Comparison of ENCODE assay signal across 11 cellular contexts in the genomic region with DNA sequence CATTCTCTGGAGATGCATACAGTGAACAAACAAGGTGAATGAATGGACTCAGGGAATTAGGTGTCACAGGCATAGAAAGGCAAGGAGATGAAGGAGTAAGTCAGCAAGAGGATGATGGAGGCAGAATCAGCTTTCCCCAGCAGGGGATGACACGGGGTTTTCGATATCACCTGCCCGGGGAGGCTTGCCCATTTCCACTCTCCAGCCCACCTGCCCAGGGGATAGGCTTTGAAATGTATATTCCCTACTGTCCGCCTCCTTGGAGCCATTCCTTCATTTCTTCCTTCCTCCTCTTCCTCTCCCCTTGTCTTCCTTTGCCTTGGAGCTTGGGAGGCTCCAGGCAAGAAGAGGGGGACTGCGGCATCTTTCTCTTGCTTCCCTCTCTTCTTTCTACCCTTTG. TPM values are rescaled to one million over a fixed set of nuclear protein-coding genes. Genes with fewer than 3 reads are reported as not detected.
DNase-seq lines count a peak whose midpoint lies in the region; ATAC-seq and TF ChIP-seq lines count a peak whose summit lies in the region.
"Had no signal": no experiment of that assay in that cellular context is flagged by ENCODE, and none has a peak within 500 bp of the region (broad histone marks: within the 10 kb centered on the region; RNA-seq: fewer than 3 reads in every experiment).

No MANE protein-coding gene starts in this region.

- peak overlapping the region; percentile 97 for H3K27ac Mint-ChIP-seq in CD8-positive, alpha-beta T cell
- peak overlapping the region; percentile 88 for H3K27ac Mint-ChIP-seq in activated naive CD8-positive, alpha-beta T cell treated with anti-CD3 and anti-CD28 coated beads, Interleukin-2, amount 50 U/mL, for 24 hours
- peak overlapping the region in 1 of 2 donors; percentile 73 for H3K27ac Mint-ChIP-seq in natural killer cell

- peak overlapping the region; percentile 37 for H3K27ac ChIP-seq in CD8-positive, alpha-beta T cell (ENCODE audit: low read depth, low read length)

- no peak for TF ChIP-seq CTCF in CD8-positive, alpha-beta T cell (IDR thresholded peaks at IDR 0.05)
- TF ChIP-seq CTCF in natural killer cell (IDR thresholded peaks at IDR 0.05), result no peak

- H3K27me3 Mint-ChIP-seq in CD8-positive, alpha-beta T cell (ENCODE audit: low read depth), result no peaks in the 10 kb centered on the region
- no peaks in the 10 kb centered on the region for H3K27me3 Mint-ChIP-seq in activated naive CD8-positive, alpha-beta T cell treated with anti-CD3 and anti-CD28 coated beads, Interleukin-2, amount 50 U/mL, for 24 hours
- no peaks in the 10 kb centered on the region for H3K27me3 Mint-ChIP-seq in natural killer cell (ENCODE audit: low read depth in 2 of 2)

- no peaks in the 10 kb centered on the region for H3K36me3 Mint-ChIP-seq in CD8-positive, alpha-beta T cell
- H3K36me3 Mint-ChIP-seq in activated naive CD8-positive, alpha-beta T cell treated with anti-CD3 and anti-CD28 coated beads, Interleukin-2, amount 50 U/mL, for 24 hours (ENCODE audit: low read depth), result no peaks in the 10 kb centered on the region
- no peaks in the 10 kb centered on the region for H3K36me3 Mint-ChIP-seq in natural killer cell

- intact Hi-C loops in CD8-positive, alpha-beta T cell (cut with DNase I, micrococcal nuclease), result loop anchor here (1.0 to 2.0 kb wide), 4 partner anchors 24 to 150 kb away; a partner anchor contains a TSS
- intact Hi-C loops in natural killer cell (cut with micrococcal nuclease), result no loop called here

- H3K4me3 ChIP-seq in CD8-positive, alpha-beta T cell (ENCODE audit: low read depth, low read length), result peak overlapping the region; percentile 11
- H3K4me3 ChIP-seq: tibial nerve had no signal

- POLR2A ChIA-PET in CD8-positive, alpha-beta T cell (lab: Charles Lee), result interaction anchor here (0.7 to 1.5 kb wide), 6 partner anchors 29 to 630 kb away, joined by 3 to 6 read pairs (median 4); a partner anchor contains a TSS

- H3K4me3 Mint-ChIP-seq in CD8-positive, alpha-beta T cell, result peak overlapping the region; percentile 80
- H3K4me3 Mint-ChIP-seq in activated naive CD8-positive, alpha-beta T cell treated with anti-CD3 and anti-CD28 coated beads, Interleukin-2, amount 50 U/mL, for 24 hours, result no peak overlapping the region
- peak overlapping the region; percentile 83 for H3K4me3 Mint-ChIP-seq in natural killer cell

- H3K27me3 ChIP-seq in CD8-positive, alpha-beta T cell (ENCODE audit: insufficient read depth, low read length), result no peaks in the 10 kb centered on the region
- H3K27me3 ChIP-seq: tibial nerve had no signal

- H3K4me1 Mint-ChIP-seq in CD8-positive, alpha-beta T cell (ENCODE audit: low read depth), result peaks cover 16% of the 10 kb centered on the region
- peaks cover 22% of the 10 kb centered on the region for H3K4me1 Mint-ChIP-seq in activated naive CD8-positive, alpha-beta T cell treated with anti-CD3 and anti-CD28 coated beads, Interleukin-2, amount 50 U/mL, for 24 hours
- H3K4me1 Mint-ChIP-seq in natural killer cell, result peaks cover 15 to 16% of the 10 kb centered on the region in 2 donors

- ATAC-seq in CD8-positive, alpha-beta T cell, result no peak
- no peak for ATAC-seq in activated naive CD8-positive, alpha-beta T cell treated with anti-CD3 and anti-CD28 coated beads, Interleukin-2, amount 50 U/mL, for 24 hours
- ATAC-seq in natural killer cell, result no peak
- ATAC-seq in HG02798 (IDR thresholded peaks at IDR 0.05; ENCODE audit: poor library complexity, unreplicated experiment), result no peak
- ATAC-seq in GM21447 (IDR thresholded peaks at IDR 0.05; ENCODE audit: unreplicated experiment), result no peak

- CTCF ChIA-PET in CD8-positive, alpha-beta T cell (lab: Charles Lee), result interaction anchor here (1.2 kb wide), 1 partner anchor 32 kb away, joined by 3 read pairs; no protein-coding TSS in a partner anchor

- H3K9me3 Mint-ChIP-seq in CD8-positive, alpha-beta T cell, result no peaks in the 10 kb centered on the region
- H3K9me3 Mint-ChIP-seq in activated naive CD8-positive, alpha-beta T cell treated with anti-CD3 and anti-CD28 coated beads, Interleukin-2, amount 50 U/mL, for 24 hours, result no peaks in the 10 kb centered on the region
- no peaks in the 10 kb centered on the region for H3K9me3 Mint-ChIP-seq in natural killer cell

- peaks cover 20% of the 10 kb centered on the region for H3K4me1 ChIP-seq in CD8-positive, alpha-beta T cell (ENCODE audit: insufficient read depth, low read length)

- DNase-seq in CD8-positive, alpha-beta T cell, result no peak
- DNase-seq in M059J (ENCODE audit: low read depth) (peak; percentile 28), natural killer cell (no peak), superior temporal gyrus (ENCODE audit: extremely low spot score) (no peak), NCI-H2029 treated with DMSO at 0.1 percent for 48 hours (lab: John Stamatoyannopoulos, UW) (no peak)
- no peak for DNase-seq in activated naive CD8-positive, alpha-beta T cell treated with anti-CD3 and anti-CD28 coated beads, Interleukin-2, amount 50 U/mL, for 24 hours
- DNase-seq: COR-L47, NCI-H1417 treated with DMSO at 0.1 percent for 48 hours had no signal

- no peaks in the 10 kb centered on the region for H3K36me3 ChIP-seq in CD8-positive, alpha-beta T cell (ENCODE audit: insufficient read depth, low read length)
- H3K36me3 ChIP-seq: tibial nerve had no signal

- no peaks in the 10 kb centered on the region for H3K9me3 ChIP-seq in CD8-positive, alpha-beta T cell (ENCODE audit: low read length)
- H3K9me3 ChIP-seq: tibial nerve had no signal

RNA-seq across cellular contexts. Expression of a gene that starts 23.3 kb away (rescaled TPM):
- 1 to 10 TPM; 5.6 to 7.2 TPM for total RNA-seq in CD8-positive, alpha-beta T cell
- total RNA-seq in M059J (2014; rRNA removed; shearing (Covaris generic)), result 21.3 and 41.6 TPM in 2 replicates
- 10 to 100 TPM in 1 of 3 donors, 1 to 10 TPM in 2; 7.1 to 15.3 (median 7.8) TPM for total RNA-seq in natural killer cell
